Comparison of ENCODE assay signal across 27 cellular contexts in genomic region chr2:135010200-135010942, GRCh38. TPM values are rescaled to one million over a fixed set of nuclear protein-coding genes. Genes with fewer than 3 reads are reported as not detected.
"Had no signal": no experiment of that assay in that cellular context is flagged by ENCODE, and none has a peak within 500 bp of the region (broad histone marks: within the 10 kb centered on the region; RNA-seq: fewer than 3 reads in every experiment).

No MANE protein-coding gene starts in this region.

- H3K4me1 ChIP-seq: gastrocnemius medialis, lower lobe of right lung, prostate gland, right atrium auricular region, spleen, tibial nerve, upper lobe of left lung, uterus had no signal

- ATAC-seq: esophagus mucosa; gastrocnemius medialis; left ventricle myocardium superior; lower lobe of right lung; naive thymus-derived CD8-positive, alpha-beta T cell; stimulated activated naive B cell treated with anti-CD40 and anti-IgM and Interleukin-4, amounts not matched to agents 10 μg/mL and 1 μg/mL and 100 μg/mL, for 72 hours had no signal

- H3K27me3 ChIP-seq: right atrium auricular region, upper lobe of left lung, uterus had no signal

- H3K9me3 ChIP-seq: gastrocnemius medialis, lower lobe of right lung, prostate gland, right atrium auricular region, spleen, thoracic aorta, tibial nerve, upper lobe of left lung, uterus had no signal

- FAIRE-seq: keratinocyte had no signal

- DNase-seq: dorsolateral prefrontal cortex; effector CD4-positive, alpha-beta T cell; foreskin fibroblast; gastrocnemius medialis; head of caudate nucleus; left ventricle myocardium superior; lower lobe of right lung; naive thymus-derived CD8-positive, alpha-beta T cell; nephron progenitor cell; nucleus accumbens; spleen; stimulated activated CD4-positive, alpha-beta T cell treated with anti-CD3 and anti-CD28 coated beads, Interleukin-4, amount 100 ng/mL, for 4 hours; stimulated activated naive B cell treated with anti-CD40 and anti-IgM and Interleukin-4, amounts not matched to agents 10 μg/mL and 1 μg/mL and 100 μg/mL, for 72 hours; upper lobe of left lung; uterus had no signal

- H3K4me3 ChIP-seq: dorsolateral prefrontal cortex, gastrocnemius medialis, lower lobe of right lung, prostate gland, right atrium auricular region, skin epidermis, spleen, thoracic aorta, tibial nerve, upper lobe of left lung, uterus had no signal

- H3K36me3 ChIP-seq: gastrocnemius medialis, lower lobe of right lung, prostate gland, right atrium auricular region, spleen, thoracic aorta, tibial nerve, upper lobe of left lung, uterus had no signal

- H3K27ac ChIP-seq: dorsolateral prefrontal cortex, epithelial cell of prostate, gastrocnemius medialis, lower lobe of right lung, prostate gland, right atrium auricular region, skin epidermis, spleen, thoracic aorta, tibial nerve, upper lobe of left lung, uterus had no signal

RNA-seq across cellular contexts. Expression of gene MAP3K19, which starts 36.9 kb away (rescaled TPM):
- total RNA-seq: esophagus mucosa; gastrocnemius medialis; glomerular endothelial cell; left ventricle myocardium superior; mesenteric fat pad; myocyte; naive thymus-derived CD8-positive, alpha-beta T cell; osteocyte; right atrium auricular region; spleen; thoracic aorta; tibial nerve had no signal
- polyA plus RNA-seq: keratinocyte; naive thymus-derived CD8-positive, alpha-beta T cell; spleen had no signal
